Comparison of ENCODE assay signal across 24 cellular contexts in genomic region chr21:21463456-21463855, GRCh38.
DNase-seq lines count a peak whose midpoint lies in the region; ATAC-seq and TF ChIP-seq lines count a peak whose summit lies in the region.
"Had no signal": no experiment of that assay in that cellular context is flagged by ENCODE, and none has a peak within 500 bp of the region (broad histone marks: within the 10 kb centered on the region; RNA-seq: fewer than 3 reads in every experiment).

No MANE protein-coding gene starts in this region.

- H3K27ac Mint-ChIP-seq in HFFc6, result peak overlapping the region; percentile 18; the same call in 1 of the 2 replicates
- H3K27ac Mint-ChIP-seq: activated naive CD4-positive, alpha-beta T cell treated with anti-CD3 and anti-CD28 coated beads, Interleukin-2, amount 50 U/mL, for 24 hours; CD4-positive, alpha-beta memory T cell; naive thymus-derived CD4-positive, alpha-beta T cell; T-helper 17 cell had no signal

- H3K27ac ChIP-seq in SK-N-MC, result peak overlapping the region; percentile 79
- H3K27ac ChIP-seq: esophagus muscularis mucosa had no signal

- peak overlapping the region; percentile 45; the same call in 1 of the 2 replicates for H3K4me3 Mint-ChIP-seq in HFFc6
- H3K4me3 Mint-ChIP-seq: activated naive CD4-positive, alpha-beta T cell treated with anti-CD3 and anti-CD28 coated beads, Interleukin-2, amount 50 U/mL, for 24 hours; CD4-positive, alpha-beta memory T cell; naive thymus-derived CD4-positive, alpha-beta T cell; T-helper 17 cell had no signal

- no peaks in the 10 kb centered on the region for H3K27me3 Mint-ChIP-seq in HFFc6 (ENCODE audit: insufficient read depth)
- H3K27me3 Mint-ChIP-seq: activated naive CD4-positive, alpha-beta T cell treated with anti-CD3 and anti-CD28 coated beads, Interleukin-2, amount 50 U/mL, for 24 hours; CD4-positive, alpha-beta memory T cell; naive thymus-derived CD4-positive, alpha-beta T cell; T-helper 17 cell had no signal

- H3K4me1 Mint-ChIP-seq in HFFc6 (ENCODE audit: low read depth), result peaks cover 11% of the 10 kb centered on the region; the same call in 1 of the 2 replicates
- H3K4me1 Mint-ChIP-seq: activated naive CD4-positive, alpha-beta T cell treated with anti-CD3 and anti-CD28 coated beads, Interleukin-2, amount 50 U/mL, for 24 hours; CD4-positive, alpha-beta memory T cell; naive thymus-derived CD4-positive, alpha-beta T cell; T-helper 17 cell had no signal

- DNase-seq in HFFc6 (no peak), SK-N-MC (ENCODE audit: low read depth, low spot score) (no peak), globus pallidus (ENCODE audit: low spot score) (peak; percentile 16), retina (peak; percentile 14), COLO668 (lab: John Stamatoyannopoulos, UW; ENCODE audit: unreplicated experiment) (no peak)
- DNase-seq: activated CD4-positive, alpha-beta T cell treated with anti-CD3 and anti-CD28 coated beads for 48 hours; CD4-positive, alpha-beta memory T cell; cerebellar nuclear complex; DMS53; effector CD4-positive, alpha-beta T cell; glutamatergic neuron; Karpas-422; left cardiac atrium; mesendoderm; naive thymus-derived CD4-positive, alpha-beta T cell; NCI-H1105; NCI-H2029; NCI-H446 treated with DMSO at 0.1 percent for 48 hours; substantia nigra; T-helper 17 cell had no signal

- ATAC-seq in HG03520 (IDR thresholded peaks at IDR 0.05; ENCODE audit: unreplicated experiment) (no peak), HG03439 (IDR thresholded peaks at IDR 0.05; ENCODE audit: unreplicated experiment) (no peak)
- ATAC-seq: naive thymus-derived CD4-positive, alpha-beta T cell; T-helper 17 cell had no signal

- H3K4me3 ChIP-seq in SK-N-MC, result peak overlapping the region; percentile 50
- H3K4me3 ChIP-seq: esophagus muscularis mucosa had no signal

- H3K9ac ChIP-seq in SK-N-MC (ENCODE audit: insufficient read length), result no peak overlapping the region

- no peaks in the 10 kb centered on the region for H3K36me3 Mint-ChIP-seq in HFFc6 (ENCODE audit: low read depth)
- H3K36me3 Mint-ChIP-seq: activated naive CD4-positive, alpha-beta T cell treated with anti-CD3 and anti-CD28 coated beads, Interleukin-2, amount 50 U/mL, for 24 hours; CD4-positive, alpha-beta memory T cell; naive thymus-derived CD4-positive, alpha-beta T cell had no signal

- TF ChIP-seq CTCF in HFFc6 (IDR thresholded peaks at IDR 0.05), result no peak

- no peaks in the 10 kb centered on the region for H3K9me3 ChIP-seq in SK-N-MC (ENCODE audit: low read depth, low read length)
- H3K9me3 ChIP-seq: esophagus muscularis mucosa had no signal

- H3K9me3 Mint-ChIP-seq in HFFc6, result no peaks in the 10 kb centered on the region
- H3K9me3 Mint-ChIP-seq: activated naive CD4-positive, alpha-beta T cell treated with anti-CD3 and anti-CD28 coated beads, Interleukin-2, amount 50 U/mL, for 24 hours had no signal

- H3K36me3 ChIP-seq in SK-N-MC (ENCODE audit: insufficient read depth, low read length), result no peaks in the 10 kb centered on the region
- H3K36me3 ChIP-seq: esophagus muscularis mucosa had no signal

Comparison
In these comparisons a context has a peak if more than half of its experiments do, and no peak if none do; other contexts are left out.
1. DNase-seq: peak in globus pallidus (single experiment) and retina (single experiment); none in HFFc6 (single experiment), SK-N-MC (single experiment) and COLO668 (single experiment).